ENCODE assay signal across 27 cellular contexts in the genomic region with DNA sequence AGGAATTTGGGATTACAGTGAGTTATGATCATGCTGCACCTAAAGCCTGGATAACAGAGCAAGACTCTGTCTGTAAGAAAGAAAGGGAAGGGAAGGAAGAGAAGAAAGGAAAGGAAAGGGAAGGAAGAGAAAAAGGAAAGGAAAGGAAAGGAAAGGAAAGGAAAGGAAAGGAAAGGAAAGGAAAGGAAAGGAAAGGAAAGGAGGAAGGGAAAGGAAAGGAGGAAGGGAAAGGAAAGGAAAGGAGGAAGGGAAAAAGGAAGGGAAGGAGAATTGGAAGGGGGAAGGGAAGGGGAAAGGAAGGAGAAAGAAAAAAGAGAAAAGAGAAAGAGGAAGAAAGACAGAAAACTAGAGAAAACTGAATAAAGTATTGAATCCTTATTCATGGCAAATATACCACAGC.
"Had no signal": no experiment of that assay in that cellular context is flagged by ENCODE, and none has a peak within 500 bp of the region (broad histone marks: within the 10 kb centered on the region; RNA-seq: fewer than 3 reads in every experiment).

No MANE protein-coding gene starts in this region.

- H3K4me1 ChIP-seq: colonic mucosa, esophagus squamous epithelium, gastroesophageal sphincter, heart right ventricle, left lung, lower lobe of right lung had no signal

- H3K36me3 ChIP-seq: colonic mucosa, esophagus squamous epithelium, gastroesophageal sphincter, heart right ventricle, left lung, lower lobe of right lung had no signal

- H3K4me1 Mint-ChIP-seq: endodermal cell had no signal

- H3K36me3 Mint-ChIP-seq: mesothelial cell of epicardium, naive B cell had no signal

- H3K27me3 Mint-ChIP-seq: dendritic cell treated with granulocyte-macrophage colony-stimulating factor and Interleukin-4, amounts not matched to agents 40 ng/mL and 50 ng/mL, for 4 days; effector memory CD8-positive, alpha-beta T cell; naive B cell; naive thymus-derived CD8-positive, alpha-beta T cell had no signal

- DNase-seq: colonic mucosa; cortex of kidney; effector CD8-positive, alpha-beta T cell; effector memory CD8-positive, alpha-beta T cell; endodermal cell; erythroblast; esophagus squamous epithelium; foreskin fibroblast; foreskin melanocyte; glutamatergic neuron; head of caudate nucleus; heart right ventricle; hippocampal formation; left cardiac atrium; left lung; left ventricle myocardium superior; lower lobe of right lung; mesenchymal stem cell; mucosa of descending colon; naive B cell; naive thymus-derived CD8-positive, alpha-beta T cell had no signal

- H3K4me3 Mint-ChIP-seq: dendritic cell treated with granulocyte-macrophage colony-stimulating factor and Interleukin-4, amounts not matched to agents 40 ng/mL and 50 ng/mL, for 4 days; effector memory CD8-positive, alpha-beta T cell; endodermal cell; mesothelial cell of epicardium; naive B cell; naive thymus-derived CD8-positive, alpha-beta T cell had no signal

- FAIRE-seq: keratinocyte had no signal

- ATAC-seq: effector memory CD8-positive, alpha-beta T cell; esophagus mucosa; gastroesophageal sphincter; heart right ventricle; left cardiac atrium; left lung; left ventricle myocardium superior; lower lobe of right lung; mucosa of descending colon; naive thymus-derived CD8-positive, alpha-beta T cell had no signal

- H3K9me3 Mint-ChIP-seq: dendritic cell treated with granulocyte-macrophage colony-stimulating factor and Interleukin-4, amounts not matched to agents 40 ng/mL and 50 ng/mL, for 4 days; effector memory CD8-positive, alpha-beta T cell; endodermal cell; mesothelial cell of epicardium had no signal

- H3K27ac ChIP-seq: colonic mucosa, epithelial cell of prostate, esophagus squamous epithelium, gastroesophageal sphincter, heart right ventricle, left lung, lower lobe of right lung had no signal

- H3K27ac Mint-ChIP-seq: dendritic cell treated with granulocyte-macrophage colony-stimulating factor and Interleukin-4, amounts not matched to agents 40 ng/mL and 50 ng/mL, for 4 days; effector memory CD8-positive, alpha-beta T cell; endodermal cell; mesothelial cell of epicardium; naive B cell had no signal

- H3K4me3 ChIP-seq: colonic mucosa, esophagus squamous epithelium, gastroesophageal sphincter, heart right ventricle, left lung, lower lobe of right lung, mucosa of descending colon had no signal

- H3K9me3 ChIP-seq: colonic mucosa, esophagus squamous epithelium, gastroesophageal sphincter, heart right ventricle, left lung, lower lobe of right lung, mucosa of descending colon had no signal
